In genomic region chr1:38819516-38819915, GRCh38 we compare ENCODE assay signal across 18 cellular contexts. TPM values are rescaled to one million over a fixed set of nuclear protein-coding genes. Genes with fewer than 3 reads are reported as not detected.
A peak's percentile ranks its signal among the peaks of the same experiment; 100 is the strongest.
DNase-seq lines count a peak whose midpoint lies in the region; ATAC-seq, FAIRE-seq and TF ChIP-seq lines count a peak whose summit lies in the region.
"Had no signal": no experiment of that assay in that cellular context is flagged by ENCODE, and none has a peak within 500 bp of the region (broad histone marks: within the 10 kb centered on the region; RNA-seq: fewer than 3 reads in every experiment).

No MANE protein-coding gene starts in this region.

- H3K79me2 ChIP-seq in HepG2 (ENCODE audit: insufficient read depth, low read length), result no peaks in the 10 kb centered on the region
- H3K79me2 ChIP-seq in neural progenitor cell (ENCODE audit: low read depth), result no peaks in the 10 kb centered on the region

- H3K4me3 ChIP-seq in HepG2 (replicated peaks in 1 of 3; ENCODE audit: insufficient read depth in 1 of 3, low read depth in 2 of 3, low read length in 3 of 3), result no peak overlapping the region
- no peak overlapping the region for H3K4me3 ChIP-seq in right lobe of liver
- no peak overlapping the region for H3K4me3 ChIP-seq in neural progenitor cell
- H3K4me3 ChIP-seq in esophagus squamous epithelium, result no peak overlapping the region
- H3K4me3 ChIP-seq: BLaER1 had no signal

- H3K4me1 Mint-ChIP-seq in neural progenitor cell (peaks cover 18% of the 10 kb centered on the region), natural killer cell (no peaks in the 10 kb centered on the region)

- peak overlapping the region; percentile 49 for H3K4me2 ChIP-seq in HepG2 (ENCODE audit: low read depth, low read length)
- no peak overlapping the region for H3K4me2 ChIP-seq in neural progenitor cell

- TF ChIP-seq CTCF in HepG2 (CRISPR knock-in tag; IDR thresholded peaks at IDR 0.05), result no peak
- TF ChIP-seq CTCF in right lobe of liver (IDR thresholded peaks at IDR 0.05), result no peak
- TF ChIP-seq CTCF in neural progenitor cell (IDR thresholded peaks at IDR 0.05), result no peak
- TF ChIP-seq CTCF in natural killer cell (IDR thresholded peaks at IDR 0.05), result no peak
- no peak for TF ChIP-seq CTCF in esophagus squamous epithelium (IDR thresholded peaks at IDR 0.05)

- H2AFZ ChIP-seq in HepG2 (ENCODE audit: low read length), result no peak overlapping the region
- H2AFZ ChIP-seq in neural progenitor cell (replicated peaks), result no peak overlapping the region

- H3K27ac Mint-ChIP-seq in neural progenitor cell (no peak overlapping the region), natural killer cell (no peak overlapping the region)
- H3K27ac Mint-ChIP-seq: HFFc6 had no signal

- peaks cover 5% of the 10 kb centered on the region for H3F3A ChIP-seq in neural progenitor cell (ENCODE audit: low read depth)

- H3K9ac ChIP-seq in HepG2 (ENCODE audit: insufficient read depth, low read depth, low read length), result no peak overlapping the region
- no peak overlapping the region for H3K9ac ChIP-seq in neural progenitor cell
- H3K9ac ChIP-seq: BLaER1 had no signal

- H3K9me3 Mint-ChIP-seq in neural progenitor cell (peaks cover 11% of the 10 kb centered on the region), natural killer cell (no peaks in the 10 kb centered on the region)
- H3K9me3 Mint-ChIP-seq: HFFc6 had no signal

- no peaks in the 10 kb centered on the region for H4K20me1 ChIP-seq in HepG2 (ENCODE audit: insufficient read depth, low read length)
- no peaks in the 10 kb centered on the region for H4K20me1 ChIP-seq in neural progenitor cell (ENCODE audit: low read depth)
- H4K20me1 ChIP-seq: BLaER1 had no signal

- H3K27me3 ChIP-seq in HepG2 (ENCODE audit: control insufficient read depth in 1 of 2, insufficient read depth in 2 of 2, low read length in 2 of 2) (peaks cover 2 to 60% of the 10 kb centered on the region in 2 experiments), right lobe of liver (peaks cover 0 to 14% of the 10 kb centered on the region in 2 donors), neural progenitor cell (peaks cover 62% of the 10 kb centered on the region), esophagus squamous epithelium (peaks cover 0 to 75% (median 12%) of the 10 kb centered on the region in 4 donors)

- H3K36me3 ChIP-seq in HepG2 (replicated peaks in 1 of 2; ENCODE audit: control insufficient read depth in 1 of 2, insufficient read depth in 2 of 2, low read length in 2 of 2), result no peaks in the 10 kb centered on the region
- H3K36me3 ChIP-seq in right lobe of liver, result no peaks in the 10 kb centered on the region
- no peaks in the 10 kb centered on the region for H3K36me3 ChIP-seq in neural progenitor cell
- H3K36me3 ChIP-seq in esophagus squamous epithelium, result no peaks in the 10 kb centered on the region
- H3K36me3 ChIP-seq: BLaER1 had no signal

- ATAC-seq in HepG2 (no peak), right lobe of liver (no peak), natural killer cell (no peak), GM19467 (IDR thresholded peaks at IDR 0.05; ENCODE audit: unreplicated experiment) (no peak)

- no peaks in the 10 kb centered on the region for H3K36me3 Mint-ChIP-seq in neural progenitor cell
- no peaks in the 10 kb centered on the region for H3K36me3 Mint-ChIP-seq in natural killer cell
- H3K36me3 Mint-ChIP-seq: CD8-positive, alpha-beta memory T cell had no signal

- no TSS peak for BruUV-seq in HepG2 (replicated peaks; lab: Mats Ljungman, UMichigan)

- in situ Hi-C loops in HepG2 (cut with HindIII; ENCODE audit: extremely low pct_ligation_motif_present, low pct_unique_long_range_greater_than_20kb), result loop anchor here (5.0 kb wide), 2 partner anchors 212 to 777 kb away; no protein-coding TSS in a partner anchor

- FAIRE-seq in HepG2 (lab: Jason Lieb, UNC), result no peak
- FAIRE-seq: GM12892 had no signal

- H3K27me3 Mint-ChIP-seq in neural progenitor cell (ENCODE audit: insufficient read depth, low read depth), result peaks cover 16% of the 10 kb centered on the region
- peaks cover 43 to 63% of the 10 kb centered on the region in 2 donors for H3K27me3 Mint-ChIP-seq in natural killer cell (ENCODE audit: low read depth in 2 of 2)

- H3K27ac ChIP-seq in HepG2 (ENCODE audit: extremely low read length, insufficient read depth, low read length), result no peak overlapping the region
- no peak overlapping the region for H3K27ac ChIP-seq in right lobe of liver
- H3K27ac ChIP-seq in neural progenitor cell, result no peak overlapping the region
- no peak overlapping the region for H3K27ac ChIP-seq in esophagus squamous epithelium
- H3K27ac ChIP-seq: BLaER1 had no signal

- WGBS in HepG2 (ENCODE audit: low lambda C conversion rate), result 6% methylated on average over 2 of the region's 2 CpGs
- 38% methylated on average over 1 of the region's 2 CpGs for WGBS in right lobe of liver (ENCODE audit: insufficient coverage, low coverage, low lambda C conversion rate, missing lambda C conversion rate)
- WGBS in esophagus squamous epithelium, 2 donors, result 63 to 86% methylated on average over 1 to 2 of the region's 2 CpGs

- POLR2A ChIA-PET in HepG2 (lab: Yijun Ruan, JAX), result no interaction called here

- H3K4me1 ChIP-seq in HepG2 (ENCODE audit: insufficient read depth, low read length) (peaks cover 24% of the 10 kb centered on the region), right lobe of liver (peaks cover 0 to 11% (median 3%) of the 10 kb centered on the region in 4 donors), neural progenitor cell (peaks cover 28% of the 10 kb centered on the region), esophagus squamous epithelium (peaks cover 9 to 25% (median 12%) of the 10 kb centered on the region in 3 donors)
- H3K4me1 ChIP-seq: Caco-2 had no signal

- H3K4me3 Mint-ChIP-seq in neural progenitor cell, result peak overlapping the region; percentile 4
- H3K4me3 Mint-ChIP-seq in natural killer cell, result no peak overlapping the region
- H3K4me3 Mint-ChIP-seq: HFFc6 had no signal

- no peak for TF ChIP-seq EP300 in HepG2 (IDR thresholded peaks at IDR 0.05; ENCODE audit: low read depth in 2 of 2, low read length in 2 of 2)
- no peak for TF ChIP-seq EP300 in HepG2 (CRISPR knock-in tag; IDR thresholded peaks at IDR 0.05; ENCODE audit: borderline replicate concordance)

- no peak for DNase-seq in HepG2 (ENCODE audit: low spot score)
- no peak for DNase-seq in right lobe of liver
- DNase-seq in left kidney (ENCODE audit: low read depth, low spot score), result peak; percentile 21
- no peak for DNase-seq in neural progenitor cell (ENCODE audit: low spot score)
- DNase-seq in natural killer cell, result no peak
- no peak for DNase-seq in esophagus squamous epithelium (lab: John Stamatoyannopoulos, UW)
- DNase-seq: 8988T; AML-193; Caco-2; CD8-positive, alpha-beta memory T cell; DND-41; GDM1; HCEC 1CT; HFFc6; IMR-90 had no signal

- TF ChIP-seq RAD21 in HepG2 (CRISPR knock-in tag; IDR thresholded peaks at IDR 0.05), result no peak

- TF ChIP-seq POLR2A in HepG2 (IDR thresholded peaks at IDR 0.05; ENCODE audit: insufficient read depth in 1 of 2, low read depth in 2 of 2, low read length in 2 of 2) (no peak), right lobe of liver (IDR thresholded peaks at IDR 0.05) (no peak), esophagus squamous epithelium (IDR thresholded peaks at IDR 0.05) (no peak)

- CTCF ChIA-PET in HepG2 (lab: Yijun Ruan, JAX; ENCODE audit: low intra/inter-chr PET ratio, low total read pairs), result no interaction called here

- intact Hi-C loops in HepG2 (cut with micrococcal nuclease; ENCODE audit: unreplicated experiment) (loop anchor here (10.0 kb wide), 1 partner anchor 575 kb away; no protein-coding TSS in a partner anchor), right lobe of liver (cut with DNase I) (no loop called here), natural killer cell (cut with micrococcal nuclease) (no loop called here), esophagus squamous epithelium (cut with DNase I) (loop anchor here (5.0 kb wide), 1 partner anchor 787 kb away; no protein-coding TSS in a partner anchor)

- H3K9me3 ChIP-seq in HepG2 (ENCODE audit: low read length) (no peaks in the 10 kb centered on the region), right lobe of liver (no peaks in the 10 kb centered on the region), neural progenitor cell (ENCODE audit: low read depth) (no peaks in the 10 kb centered on the region), esophagus squamous epithelium (no peaks in the 10 kb centered on the region)
- H3K9me3 ChIP-seq: Caco-2 had no signal

RNA-seq across cellular contexts. Expression of gene RRAGC, which starts 40.1 kb away (rescaled TPM):
- total RNA-seq in HepG2 (2016; rRNA removed; fragmentation: Illumina TruSeq; extraction: Trizol) (7.6 and 15.4 TPM in 2 replicates), right lobe of liver (10 to 100 TPM in 2 of 6 experiments, 1 to 10 TPM in 4; 7.6 to 16.5 (median 8.6) TPM), neural progenitor cell (ENCODE audit: low replicate concordance) (6.5 and 11.4 TPM in 2 replicates), natural killer cell (10 to 100 TPM; 15.9 to 24.9 (median 22.0) TPM), esophagus squamous epithelium (10 to 100 TPM; 11.9 to 20.1 (median 17.5) TPM)
- 1.3 and 1.9 TPM in 2 replicates for total RNA-seq in HepG2 (2016; cell fraction: cytosol; rRNA removed; fragmentation: Illumina TruSeq; extraction: Trizol; ENCODE audit: low read depth)
- total RNA-seq in HepG2 (2016; cell fraction: insoluble cytoplasmic fraction; rRNA removed; fragmentation: Illumina TruSeq; extraction: Trizol), result 7.2 and 15.3 TPM in 2 replicates
- 9.7 and 10.7 TPM in 2 replicates for total RNA-seq in HepG2 (2016; cell fraction: membrane; rRNA removed; fragmentation: Illumina TruSeq; extraction: Trizol)
- 9.1 and 9.3 TPM in 2 replicates for total RNA-seq in HepG2 (2016; cell fraction: nucleus; rRNA removed; fragmentation: Illumina TruSeq; extraction: Trizol)
- 6.4 and 8.0 TPM in 2 replicates for polyA plus RNA-seq in HepG2 (2011; rRNA removed)
- polyA plus RNA-seq in HepG2 (2011; cell fraction: cytosol; rRNA removed), result 3.0 and 5.7 TPM in 2 replicates
- 1.9 and 3.1 TPM in 2 replicates for polyA plus RNA-seq in HepG2 (2011; cell fraction: nucleus; rRNA removed)
- 9.8 TPM in 2 replicates for polyA plus RNA-seq in HepG2 (2012)
- polyA plus RNA-seq in HepG2 (2016; cell fraction: cytosol; fragmentation: Illumina TruSeq; extraction: Trizol; ENCODE audit: low read depth), result 2.5 and 2.7 TPM in 2 replicates
- polyA plus RNA-seq in HepG2 (2016; cell fraction: insoluble cytoplasmic fraction; fragmentation: Illumina TruSeq; extraction: Trizol; ENCODE audit: low read depth), result 19.5 and 20.8 TPM in 2 replicates
- 8.9 and 9.1 TPM in 2 replicates for polyA plus RNA-seq in HepG2 (2016; cell fraction: membrane; fragmentation: Illumina TruSeq; extraction: Trizol; ENCODE audit: low read depth)
- 14.3 and 14.5 TPM in 2 replicates for polyA plus RNA-seq in HepG2 (2016; cell fraction: nucleus; fragmentation: Illumina TruSeq; extraction: Trizol; ENCODE audit: insufficient read depth, low read depth)
- 2.3 and 4.8 TPM in 2 replicates for polyA minus RNA-seq in HepG2 (2011; rRNA and poly(A)+ RNA removed; ENCODE audit: low replicate concordance)
- polyA minus RNA-seq in HepG2 (2011; cell fraction: cytosol; rRNA and poly(A)+ RNA removed), result 3.9 and 4.6 TPM in 2 replicates
- polyA minus RNA-seq in HepG2 (2011; cell fraction: nucleus; rRNA and poly(A)+ RNA removed), result 6.1 and 7.0 TPM in 2 replicates

RNA-seq across cellular contexts. Expression of gene MYCBP, which starts 53.6 kb away (rescaled TPM):
- total RNA-seq in HepG2 (2016; rRNA removed; fragmentation: Illumina TruSeq; extraction: Trizol) (30.4 and 48.0 TPM in 2 replicates), right lobe of liver (10 to 100 TPM in 2 of 6 experiments, 1 to 10 TPM in 4; 6.0 to 14.4 (median 8.3) TPM), neural progenitor cell (ENCODE audit: low replicate concordance) (32.7 and 36.5 TPM in 2 replicates), natural killer cell (10 to 100 TPM in 1 of 3 donors, 1 to 10 TPM in 2; 5.7 to 11.4 (median 8.9) TPM), esophagus squamous epithelium (10 to 100 TPM; 22.7 to 42.0 (median 26.0) TPM)
- 10.0 and 12.2 TPM in 2 replicates for total RNA-seq in HepG2 (2016; cell fraction: cytosol; rRNA removed; fragmentation: Illumina TruSeq; extraction: Trizol; ENCODE audit: low read depth)
- total RNA-seq in HepG2 (2016; cell fraction: insoluble cytoplasmic fraction; rRNA removed; fragmentation: Illumina TruSeq; extraction: Trizol), result 33.3 and 50.7 TPM in 2 replicates
- total RNA-seq in HepG2 (2016; cell fraction: membrane; rRNA removed; fragmentation: Illumina TruSeq; extraction: Trizol), result 22.0 and 23.3 TPM in 2 replicates
- 10.0 and 11.9 TPM in 2 replicates for total RNA-seq in HepG2 (2016; cell fraction: nucleus; rRNA removed; fragmentation: Illumina TruSeq; extraction: Trizol)
- polyA plus RNA-seq in HepG2 (2011; rRNA removed), result 7.3 and 11.4 TPM in 2 replicates
- 5.2 and 7.3 TPM in 2 replicates for polyA plus RNA-seq in HepG2 (2011; cell fraction: cytosol; rRNA removed)
- 3.1 TPM in 2 replicates for polyA plus RNA-seq in HepG2 (2011; cell fraction: nucleus; rRNA removed)
- 8.4 and 13.0 TPM in 2 replicates for polyA plus RNA-seq in HepG2 (2012)
- 9.9 and 14.2 TPM in 2 replicates for polyA plus RNA-seq in HepG2 (2016; cell fraction: cytosol; fragmentation: Illumina TruSeq; extraction: Trizol; ENCODE audit: low read depth)
- 42.9 and 47.5 TPM in 2 replicates for polyA plus RNA-seq in HepG2 (2016; cell fraction: insoluble cytoplasmic fraction; fragmentation: Illumina TruSeq; extraction: Trizol; ENCODE audit: low read depth)
- 16.2 and 19.1 TPM in 2 replicates for polyA plus RNA-seq in HepG2 (2016; cell fraction: membrane; fragmentation: Illumina TruSeq; extraction: Trizol; ENCODE audit: low read depth)
- polyA plus RNA-seq in HepG2 (2016; cell fraction: nucleus; fragmentation: Illumina TruSeq; extraction: Trizol; ENCODE audit: insufficient read depth, low read depth), result 19.6 and 22.1 TPM in 2 replicates
- polyA minus RNA-seq in HepG2 (2011; rRNA and poly(A)+ RNA removed; ENCODE audit: low replicate concordance), result 6.1 and 15.7 TPM in 2 replicates
- 3.9 and 4.5 TPM in 2 replicates for polyA minus RNA-seq in HepG2 (2011; cell fraction: cytosol; rRNA and poly(A)+ RNA removed)
- polyA minus RNA-seq in HepG2 (2011; cell fraction: nucleus; rRNA and poly(A)+ RNA removed), result 2.8 and 3.1 TPM in 2 replicates

Comparison
In these comparisons a context has a peak if more than half of its experiments do, and no peak if none do; other contexts are left out.
1. intact Hi-C loops: an anchor here in HepG2 (10.0 kb wide) and esophagus squamous epithelium (5.0 kb wide); none called in right lobe of liver and natural killer cell.